7 cellular contexts compared by ENCODE assay signal in the genomic region with DNA sequence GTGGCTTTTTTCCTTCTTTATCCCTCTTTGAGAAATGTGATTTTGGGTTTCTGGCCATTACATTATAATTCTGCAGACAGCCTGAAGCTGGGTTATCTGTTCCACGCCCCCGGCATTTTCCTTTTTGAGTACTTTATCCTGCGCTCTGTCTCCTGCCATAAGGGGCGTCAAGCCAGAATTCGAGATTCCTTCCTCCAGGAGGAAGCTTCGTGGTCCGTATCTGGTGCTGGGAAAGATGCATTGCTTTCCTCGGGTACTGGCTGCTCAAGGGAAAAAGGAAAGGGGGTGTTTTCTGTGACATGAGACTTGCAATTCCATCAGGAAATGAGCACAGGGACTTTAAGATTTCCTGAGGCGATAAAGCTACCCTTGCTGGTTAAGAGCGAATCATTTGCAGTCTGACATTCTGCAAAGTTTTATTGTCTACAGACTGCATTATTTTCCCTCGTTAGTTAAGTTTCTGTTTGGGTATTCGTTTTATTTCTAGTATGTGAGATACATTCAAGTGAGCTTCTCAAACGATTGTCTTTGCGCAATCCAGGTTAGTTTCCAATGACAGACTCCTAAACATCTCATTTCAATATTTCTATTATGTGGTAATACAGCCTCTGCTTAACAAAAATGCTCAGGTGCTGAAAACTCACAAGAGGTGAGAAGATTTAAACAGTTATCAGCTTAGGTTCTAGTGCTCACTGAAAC. TPM values are rescaled to one million over a fixed set of nuclear protein-coding genes. Genes with fewer than 3 reads are reported as not detected.
A peak's percentile ranks its signal among the peaks of the same experiment; 100 is the strongest.
DNase-seq lines count a peak whose midpoint lies in the region; ATAC-seq and TF ChIP-seq lines count a peak whose summit lies in the region.

No MANE protein-coding gene starts in this region.

- peak overlapping the region; percentile 61 for H3K9ac ChIP-seq in HUES6 (ENCODE audit: low read length)

- H3K4me1 ChIP-seq in HUES6 (ENCODE audit: control insufficient read depth, insufficient read depth, low read length): peaks cover 11% of the 10 kb centered on the region
- H3K4me1 ChIP-seq in foreskin keratinocyte: no peaks in the 10 kb centered on the region
- H3K4me1 ChIP-seq in neuron (ENCODE audit: insufficient read depth, low read length): peaks cover 16% of the 10 kb centered on the region

- TF ChIP-seq CTCF in WTC11 (IDR thresholded peaks at IDR 0.05) (no peak), foreskin keratinocyte (conservative IDR thresholded peaks at IDR 0.05) (peak; percentile 9)

- in situ Hi-C loops in G401 (cut with HindIII; ENCODE audit: low sequenced_read_pairs): no loop called here

- H3K27me3 Mint-ChIP-seq in WTC11 (ENCODE audit: low read depth): peaks cover 3% of the 10 kb centered on the region

- no peak overlapping the region for H3K27ac ChIP-seq in HUES6 (ENCODE audit: low read depth, low read length)
- no peak overlapping the region for H3K27ac ChIP-seq in foreskin keratinocyte

- H3K9me3 Mint-ChIP-seq in WTC11: no peaks in the 10 kb centered on the region

- H3K4me3 ChIP-seq in HUES6 (ENCODE audit: low read depth, low read length) (peak overlapping the region; percentile 79), neuron (ENCODE audit: low read length) (peak overlapping the region; percentile 56)

- CTCF ChIA-PET in WTC11 (lab: Charles Lee): interaction anchor here (0.7 to 2.2 kb wide), 13 partner anchors 13 to 500 kb away, joined by 3 to 9 read pairs (median 3); no protein-coding TSS in a partner anchor

- H3K27ac Mint-ChIP-seq in WTC11: peak overlapping the region; percentile 61

- H2AFZ ChIP-seq in neuron (ENCODE audit: low read depth, low read length): peak overlapping the region; percentile 98

- H3K36me3 Mint-ChIP-seq in WTC11: peaks cover 2% of the 10 kb centered on the region

- no peaks in the 10 kb centered on the region for H3K9me3 ChIP-seq in HUES6 (ENCODE audit: control insufficient read depth, insufficient read depth, low read depth, low read length)
- H3K9me3 ChIP-seq in neuron (ENCODE audit: low read length): no peaks in the 10 kb centered on the region

- no peaks in the 10 kb centered on the region for H3K27me3 ChIP-seq in HUES6 (ENCODE audit: control insufficient read depth, insufficient read depth, low read length)
- H3K27me3 ChIP-seq in foreskin keratinocyte: peaks cover 8% of the 10 kb centered on the region
- H3K27me3 ChIP-seq in neuron (ENCODE audit: insufficient read depth, low read length): no peaks in the 10 kb centered on the region

- H3K36me3 ChIP-seq in HUES6 (ENCODE audit: control insufficient read depth, insufficient read depth, low read length): peaks cover 11% of the 10 kb centered on the region
- H3K36me3 ChIP-seq in neuron (ENCODE audit: insufficient read depth, low read length): no peaks in the 10 kb centered on the region

- POLR2A ChIA-PET in WTC11 (lab: Charles Lee): interaction anchor here (1.0 to 2.1 kb wide), 4 partner anchors 39 to 166 kb away, joined by 3 to 14 read pairs (median 4); a partner anchor contains a TSS

- peaks cover 12% of the 10 kb centered on the region for H3K4me1 Mint-ChIP-seq in WTC11

- DNase-seq in G401 (ENCODE audit: low spot score) (peak; percentile 80), WTC11 (ENCODE audit: low spot score) (peak; percentile 36), foreskin keratinocyte (no peak), COLO668 (lab: John Stamatoyannopoulos, UW; ENCODE audit: unreplicated experiment) (no peak)

- peak; percentile 42 for ATAC-seq in WTC11
- ATAC-seq in foreskin keratinocyte: peak; percentile 62
- ATAC-seq in GM21786 (IDR thresholded peaks at IDR 0.05; ENCODE audit: unreplicated experiment): no peak

- peak overlapping the region; percentile 80 for H3K4me3 Mint-ChIP-seq in WTC11

TF ChIP-seq in WTC11, 78 proteins besides CTCF, POLR2A, EP300 and RAD21:
- no peak for TF ChIP-seq CBFB (CRISPR knock-in tag; IDR thresholded peaks at IDR 0.05; ENCODE audit: low read depth)
- no peak for TF ChIP-seq NFE2L1 (CRISPR knock-in tag; IDR thresholded peaks at IDR 0.05)
- TF ChIP-seq, protein P1, sequence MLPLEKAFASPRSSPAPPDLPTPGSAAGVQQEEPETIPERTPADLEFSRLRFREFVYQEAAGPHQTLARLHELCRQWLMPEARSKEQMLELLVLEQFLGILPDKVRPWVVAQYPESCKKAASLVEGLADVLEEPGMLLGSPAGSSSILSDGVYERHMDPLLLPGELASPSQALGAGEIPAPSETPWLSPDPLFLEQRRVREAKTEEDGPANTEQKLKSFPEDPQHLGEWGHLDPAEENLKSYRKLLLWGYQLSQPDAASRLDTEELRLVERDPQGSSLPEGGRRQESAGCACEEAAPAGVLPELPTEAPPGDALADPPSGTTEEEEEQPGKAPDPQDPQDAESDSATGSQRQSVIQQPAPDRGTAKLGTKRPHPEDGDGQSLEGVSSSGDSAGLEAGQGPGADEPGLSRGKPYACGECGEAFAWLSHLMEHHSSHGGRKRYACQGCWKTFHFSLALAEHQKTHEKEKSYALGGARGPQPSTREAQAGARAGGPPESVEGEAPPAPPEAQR (CRISPR knock-in tag; IDR thresholded peaks at IDR 0.05): no peak
- TF ChIP-seq, protein P2, sequence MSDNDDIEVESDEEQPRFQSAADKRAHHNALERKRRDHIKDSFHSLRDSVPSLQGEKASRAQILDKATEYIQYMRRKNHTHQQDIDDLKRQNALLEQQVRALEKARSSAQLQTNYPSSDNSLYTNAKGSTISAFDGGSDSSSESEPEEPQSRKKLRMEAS (CRISPR knock-in tag; IDR thresholded peaks at IDR 0.05): no peak
- TF ChIP-seq, protein P3, sequence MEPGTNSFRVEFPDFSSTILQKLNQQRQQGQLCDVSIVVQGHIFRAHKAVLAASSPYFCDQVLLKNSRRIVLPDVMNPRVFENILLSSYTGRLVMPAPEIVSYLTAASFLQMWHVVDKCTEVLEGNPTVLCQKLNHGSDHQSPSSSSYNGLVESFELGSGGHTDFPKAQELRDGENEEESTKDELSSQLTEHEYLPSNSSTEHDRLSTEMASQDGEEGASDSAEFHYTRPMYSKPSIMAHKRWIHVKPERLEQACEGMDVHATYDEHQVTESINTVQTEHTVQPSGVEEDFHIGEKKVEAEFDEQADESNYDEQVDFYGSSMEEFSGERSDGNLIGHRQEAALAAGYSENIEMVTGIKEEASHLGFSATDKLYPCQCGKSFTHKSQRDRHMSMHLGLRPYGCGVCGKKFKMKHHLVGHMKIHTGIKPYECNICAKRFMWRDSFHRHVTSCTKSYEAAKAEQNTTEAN (CRISPR knock-in tag; IDR thresholded peaks at IDR 0.05): no peak
- no peak for TF ChIP-seq GABPB1 (CRISPR knock-in tag; IDR thresholded peaks at IDR 0.05)
- TF ChIP-seq ZNF423 (CRISPR knock-in tag; IDR thresholded peaks at IDR 0.05): no peak
- TF ChIP-seq, protein P4, sequence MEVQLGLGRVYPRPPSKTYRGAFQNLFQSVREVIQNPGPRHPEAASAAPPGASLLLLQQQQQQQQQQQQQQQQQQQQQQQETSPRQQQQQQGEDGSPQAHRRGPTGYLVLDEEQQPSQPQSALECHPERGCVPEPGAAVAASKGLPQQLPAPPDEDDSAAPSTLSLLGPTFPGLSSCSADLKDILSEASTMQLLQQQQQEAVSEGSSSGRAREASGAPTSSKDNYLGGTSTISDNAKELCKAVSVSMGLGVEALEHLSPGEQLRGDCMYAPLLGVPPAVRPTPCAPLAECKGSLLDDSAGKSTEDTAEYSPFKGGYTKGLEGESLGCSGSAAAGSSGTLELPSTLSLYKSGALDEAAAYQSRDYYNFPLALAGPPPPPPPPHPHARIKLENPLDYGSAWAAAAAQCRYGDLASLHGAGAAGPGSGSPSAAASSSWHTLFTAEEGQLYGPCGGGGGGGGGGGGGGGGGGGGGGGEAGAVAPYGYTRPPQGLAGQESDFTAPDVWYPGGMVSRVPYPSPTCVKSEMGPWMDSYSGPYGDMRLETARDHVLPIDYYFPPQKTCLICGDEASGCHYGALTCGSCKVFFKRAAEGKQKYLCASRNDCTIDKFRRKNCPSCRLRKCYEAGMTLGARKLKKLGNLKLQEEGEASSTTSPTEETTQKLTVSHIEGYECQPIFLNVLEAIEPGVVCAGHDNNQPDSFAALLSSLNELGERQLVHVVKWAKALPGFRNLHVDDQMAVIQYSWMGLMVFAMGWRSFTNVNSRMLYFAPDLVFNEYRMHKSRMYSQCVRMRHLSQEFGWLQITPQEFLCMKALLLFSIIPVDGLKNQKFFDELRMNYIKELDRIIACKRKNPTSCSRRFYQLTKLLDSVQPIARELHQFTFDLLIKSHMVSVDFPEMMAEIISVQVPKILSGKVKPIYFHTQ (CRISPR knock-in tag; IDR thresholded peaks at IDR 0.05): no peak
- no peak for TF ChIP-seq ZNF219 (CRISPR knock-in tag; IDR thresholded peaks at IDR 0.05; ENCODE audit: borderline replicate concordance)
- no peak for TF ChIP-seq NR3C1 (CRISPR knock-in tag; conservative IDR thresholded peaks at IDR 0.05; ENCODE audit: low read depth)
- no peak for TF ChIP-seq NR1H2 (CRISPR knock-in tag; IDR thresholded peaks at IDR 0.05)

RNA-seq across cellular contexts. Expression of a gene that starts 0.7 kb away (rescaled TPM):
- total RNA-seq in G401 (2014; rRNA removed; shearing (Covaris generic)): 1.5 and 2.1 TPM in 2 replicates
- total RNA-seq in WTC11 (2021) (2.8 to 3.0 TPM (median 3.0 TPM) in 3 replicates), foreskin keratinocyte (0.10 and 0.11 TPM in 2 replicates)
- polyA plus RNA-seq in foreskin keratinocyte: 0.01 and 0.02 TPM in 2 replicates

RNA-seq across cellular contexts. Expression of a gene that starts 37.6 kb away (rescaled TPM):
- 1.2 and 3.1 TPM in 2 replicates for total RNA-seq in G401 (2014; rRNA removed; shearing (Covaris generic))
- total RNA-seq in WTC11 (2021) (11.9 to 14.0 TPM (median 13.1 TPM) in 3 replicates), foreskin keratinocyte (7.1 TPM in 2 replicates)
- 2.1 and 3.2 TPM in 2 replicates for polyA plus RNA-seq in foreskin keratinocyte

RNA-seq across cellular contexts. Expression of a gene that starts 38.6 kb away (rescaled TPM):
- 31.6 and 38.0 TPM in 2 replicates for total RNA-seq in G401 (2014; rRNA removed; shearing (Covaris generic))
- total RNA-seq in WTC11 (2021) (24.7 to 32.5 TPM (median 31.7 TPM) in 3 replicates), foreskin keratinocyte (28.4 and 34.3 TPM in 2 replicates)
- 6.1 and 6.9 TPM in 2 replicates for polyA plus RNA-seq in foreskin keratinocyte

Comparison
In these comparisons a context has a peak if more than half of its experiments do, and no peak if none do; other contexts are left out.
1. DNase-seq: peak in G401 (single experiment) and WTC11 (single experiment); none in foreskin keratinocyte (0 of 2) and COLO668 (single experiment).